Comparison of ENCODE assay signal across 1 cellular context in genomic region chr2:136000502-136000901, GRCh38.
TF ChIP-seq lines count a peak whose summit lies in the region.

No MANE protein-coding gene starts in this region.

TF ChIP-seq in WTC11, 78 proteins besides CTCF, POLR2A, EP300 and RAD21 (continued from another document):
- TF ChIP-seq, protein P1, sequence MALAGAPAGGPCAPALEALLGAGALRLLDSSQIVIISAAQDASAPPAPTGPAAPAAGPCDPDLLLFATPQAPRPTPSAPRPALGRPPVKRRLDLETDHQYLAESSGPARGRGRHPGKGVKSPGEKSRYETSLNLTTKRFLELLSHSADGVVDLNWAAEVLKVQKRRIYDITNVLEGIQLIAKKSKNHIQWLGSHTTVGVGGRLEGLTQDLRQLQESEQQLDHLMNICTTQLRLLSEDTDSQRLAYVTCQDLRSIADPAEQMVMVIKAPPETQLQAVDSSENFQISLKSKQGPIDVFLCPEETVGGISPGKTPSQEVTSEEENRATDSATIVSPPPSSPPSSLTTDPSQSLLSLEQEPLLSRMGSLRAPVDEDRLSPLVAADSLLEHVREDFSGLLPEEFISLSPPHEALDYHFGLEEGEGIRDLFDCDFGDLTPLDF (CRISPR knock-in tag; IDR thresholded peaks at IDR 0.05) = no peak
- no peak for TF ChIP-seq MYBL2 (CRISPR knock-in tag; IDR thresholded peaks at IDR 0.05)
- no peak for TF ChIP-seq ZNF281 (CRISPR knock-in tag; IDR thresholded peaks at IDR 0.05)
- TF ChIP-seq ZNF232 (CRISPR knock-in tag; IDR thresholded peaks at IDR 0.05) = no peak
- TF ChIP-seq ZNF512 (CRISPR knock-in tag; IDR thresholded peaks at IDR 0.05; ENCODE audit: borderline replicate concordance) = no peak
- no peak for TF ChIP-seq CREM (CRISPR knock-in tag; IDR thresholded peaks at IDR 0.05)
- no peak for TF ChIP-seq NFYB (CRISPR knock-in tag; conservative IDR thresholded peaks at IDR 0.05; ENCODE audit: low read depth)
- TF ChIP-seq, protein P2, sequence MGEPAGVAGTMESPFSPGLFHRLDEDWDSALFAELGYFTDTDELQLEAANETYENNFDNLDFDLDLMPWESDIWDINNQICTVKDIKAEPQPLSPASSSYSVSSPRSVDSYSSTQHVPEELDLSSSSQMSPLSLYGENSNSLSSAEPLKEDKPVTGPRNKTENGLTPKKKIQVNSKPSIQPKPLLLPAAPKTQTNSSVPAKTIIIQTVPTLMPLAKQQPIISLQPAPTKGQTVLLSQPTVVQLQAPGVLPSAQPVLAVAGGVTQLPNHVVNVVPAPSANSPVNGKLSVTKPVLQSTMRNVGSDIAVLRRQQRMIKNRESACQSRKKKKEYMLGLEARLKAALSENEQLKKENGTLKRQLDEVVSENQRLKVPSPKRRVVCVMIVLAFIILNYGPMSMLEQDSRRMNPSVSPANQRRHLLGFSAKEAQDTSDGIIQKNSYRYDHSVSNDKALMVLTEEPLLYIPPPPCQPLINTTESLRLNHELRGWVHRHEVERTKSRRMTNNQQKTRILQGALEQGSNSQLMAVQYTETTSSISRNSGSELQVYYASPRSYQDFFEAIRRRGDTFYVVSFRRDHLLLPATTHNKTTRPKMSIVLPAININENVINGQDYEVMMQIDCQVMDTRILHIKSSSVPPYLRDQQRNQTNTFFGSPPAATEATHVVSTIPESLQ (CRISPR knock-in tag; IDR thresholded peaks at IDR 0.05) = no peak
- TF ChIP-seq FOXP1 (CRISPR knock-in tag; IDR thresholded peaks at IDR 0.05; ENCODE audit: borderline replicate concordance) = no peak
